ENCODE assay signal across 29 cellular contexts in the genomic region with DNA sequence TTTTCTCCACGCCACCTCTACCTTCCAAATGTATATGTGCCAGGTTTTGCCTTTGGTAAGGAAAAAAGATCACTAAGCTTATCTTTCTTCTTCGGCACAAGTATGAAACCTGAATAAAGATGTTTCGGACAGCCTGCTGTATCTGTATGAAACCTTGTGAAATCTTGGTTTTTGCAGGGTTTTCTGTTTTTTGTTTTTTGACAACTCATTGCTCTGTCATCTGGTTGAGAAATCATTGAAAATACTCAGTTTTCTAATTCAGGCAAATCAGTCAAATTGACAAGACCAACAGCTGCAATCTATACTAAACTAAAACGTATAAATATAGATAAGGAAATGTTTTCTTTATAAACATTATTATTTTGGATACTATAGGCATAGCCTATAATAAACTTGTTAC.
"Had no signal": no experiment of that assay in that cellular context is flagged by ENCODE, and none has a peak within 500 bp of the region (broad histone marks: within the 10 kb centered on the region; RNA-seq: fewer than 3 reads in every experiment).

No MANE protein-coding gene starts in this region.

- DNase-seq: activated B cell treated with CpG ODN at 0.5 μM for 24 hours; activated CD4-positive, alpha-beta memory T cell treated with anti-CD3 and anti-CD28 coated beads for 36 hours; activated CD4-positive, alpha-beta T cell treated with anti-CD3 and anti-CD28 coated beads for 4 hours; activated CD4-positive, alpha-beta T cell treated with anti-CD3 and anti-CD28 coated beads, Interleukin-2, amount 50 U/mL, for 1 hour; activated CD4-positive, CD25-positive, alpha-beta regulatory T cell treated with anti-CD3 and anti-CD28 coated beads, Interleukin-2, amount 50 U/mL, for 72 hours; activated CD8-positive, alpha-beta memory T cell treated with anti-CD3 and anti-CD28 coated beads, Interleukin-2, amount 50 U/mL, for 4 hours; activated gamma-delta T cell treated with Interleukin-2 at 50 U/mL for 16 hours; activated naive CD4-positive, alpha-beta T cell treated with anti-CD3 and anti-CD28 coated beads for 36 hours; activated T-cell treated with anti-CD3 and anti-CD28 coated beads for 4 hours; activated T-cell treated with anti-CD3 and anti-CD28 coated beads, Interleukin-2, amount 50 U/mL, for 4 hours; amniotic stem cell; aorta; brain microvascular endothelial cell; central memory CD4-positive, alpha-beta T cell; NCI-H1092; NCI-H1436 treated with DMSO at 0.1 percent for 48 hours; NCI-H1694 treated with DMSO at 0.1 percent for 48 hours; NCI-H2029; NCI-H2171; NCI-H510A treated with DMSO at 0.1 percent for 48 hours; NCI-H69; PC-3; Peyer's patch; RPMI8226; SHP77 treated with DMSO at 0.1 percent for 48 hours; SK-N-SH; T-cell; T-helper 17 cell had no signal

- H3K4me3 ChIP-seq: Peyer's patch, SJSA1 had no signal
